Comparison of ENCODE assay signal across 22 cellular contexts in genomic region chr9:116697341-116697740, GRCh38. TPM values are rescaled to one million over a fixed set of nuclear protein-coding genes. Genes with fewer than 3 reads are reported as not detected.
A peak's percentile ranks its signal among the peaks of the same experiment; 100 is the strongest.
DNase-seq lines count a peak whose midpoint lies in the region; ATAC-seq, FAIRE-seq and TF ChIP-seq lines count a peak whose summit lies in the region.
"Had no signal": no experiment of that assay in that cellular context is flagged by ENCODE, and none has a peak within 500 bp of the region (broad histone marks: within the 10 kb centered on the region; RNA-seq: fewer than 3 reads in every experiment).

No MANE protein-coding gene starts in this region.

- H3K4me1 Mint-ChIP-seq in chondrocyte (ENCODE audit: low read depth): peaks cover 79% of the 10 kb centered on the region
- H3K4me1 Mint-ChIP-seq: neural progenitor cell had no signal

- TF ChIP-seq RAD21 in SK-N-SH (IDR thresholded peaks at IDR 0.05; ENCODE audit: low read length): no peak

- DNase-seq in AG08396 (ENCODE audit: low spot score): peak; percentile 43
- DNase-seq in HT1080 (ENCODE audit: low read depth): peak; percentile 21
- no peak for DNase-seq in chondrocyte (ENCODE audit: low spot score)
- no peak for DNase-seq in keratinocyte (ENCODE audit: low read depth, low spot score)
- DNase-seq in activated naive CD4-positive, alpha-beta T cell treated with anti-CD3 and anti-CD28 coated beads, Interleukin-2, amount 50 U/mL, for 72 hours (ENCODE audit: low spot score in 2 of 2): no peak
- DNase-seq in SK-N-SH: no peak
- DNase-seq in NCI-H82 (lab: John Stamatoyannopoulos, UW): no peak
- DNase-seq in pons (ENCODE audit: low spot score): no peak
- DNase-seq: ACHN; activated CD8-positive, alpha-beta memory T cell treated with anti-CD3 and anti-CD28 coated beads for 24 hours; activated naive CD8-positive, alpha-beta T cell treated with anti-CD3 and anti-CD28 coated beads for 36 hours; KG1; mucosa of descending colon; NCI-H1092 treated with DMSO at 0.1 percent for 48 hours; NCI-H748 treated with DMSO at 0.1 percent for 48 hours; retina; stimulated activated CD4-positive, alpha-beta T cell treated with anti-CD3 and anti-CD28 coated beads, Interleukin-15, amount 100 ng/mL, for 24 hours; stimulated activated naive B cell treated with anti-CD40 and anti-IgM and Interleukin-4, amounts not matched to agents 10 μg/mL and 1 μg/mL and 100 μg/mL, for 72 hours; transverse colon had no signal

- ATAC-seq in activated naive CD4-positive, alpha-beta T cell treated with anti-CD3 and anti-CD28 coated beads, Interleukin-2, amount 50 U/mL, for 72 hours: no peak
- ATAC-seq: left lung; mucosa of descending colon; stimulated activated naive B cell treated with anti-CD40 and anti-IgM and Interleukin-4, amounts not matched to agents 10 μg/mL and 1 μg/mL and 100 μg/mL, for 72 hours had no signal

- dilution Hi-C loops in keratinocyte (cut with MboI; ENCODE audit: extremely low pct_ligation_motif_present, low sequenced_read_pairs): no loop called here

- H3K4me2 ChIP-seq in keratinocyte (ENCODE audit: control insufficient read depth, extremely low read depth, insufficient read depth, low read depth, low read length) (no peak overlapping the region), SK-N-SH (no peak overlapping the region)
- H3K4me2 ChIP-seq: neural progenitor cell had no signal

- no peak for TF ChIP-seq EP300 in SK-N-SH (IDR thresholded peaks at IDR 0.05; ENCODE audit: borderline replicate concordance in 1 of 2, low read depth in 1 of 2, low read length in 1 of 2)

- H3K4me1 ChIP-seq in keratinocyte (ENCODE audit: control insufficient read depth, extremely low read depth, insufficient read depth, low read length) (peaks cover 52% of the 10 kb centered on the region), SK-N-SH (ENCODE audit: control insufficient read depth in 1 of 2, insufficient read depth in 2 of 2, low read depth in 1 of 2, low read length in 1 of 2) (peaks cover 0 to 20% of the 10 kb centered on the region in 2 experiments; a peak in 3 of 4 replicates)
- H3K4me1 ChIP-seq: HAP-1, neural progenitor cell had no signal

- H3K9me3 Mint-ChIP-seq in chondrocyte (ENCODE audit: low read depth): no peaks in the 10 kb centered on the region
- H3K9me3 Mint-ChIP-seq in activated naive CD4-positive, alpha-beta T cell treated with anti-CD3 and anti-CD28 coated beads, Interleukin-2, amount 50 U/mL, for 72 hours: peaks cover 14 to 15% of the 10 kb centered on the region in 2 donors
- H3K9me3 Mint-ChIP-seq: neural progenitor cell; stimulated activated naive B cell treated with anti-CD40 and anti-IgM and Interleukin-4, amounts not matched to agents 10 μg/mL and 1 μg/mL and 100 μg/mL, for 72 hours had no signal

- H4K20me1 ChIP-seq in keratinocyte (ENCODE audit: control insufficient read depth, extremely low read depth, insufficient read depth, low read length) (no peaks in the 10 kb centered on the region), SK-N-SH (ENCODE audit: insufficient read depth) (peaks cover 42% of the 10 kb centered on the region)

- H3K4me3 Mint-ChIP-seq in chondrocyte (ENCODE audit: unreplicated experiment): peak overlapping the region; percentile 8
- H3K4me3 Mint-ChIP-seq: activated naive CD8-positive, alpha-beta T cell treated with anti-CD3 and anti-CD28 coated beads for 36 hours; neural progenitor cell; stimulated activated naive B cell treated with anti-CD40 and anti-IgM and Interleukin-4, amounts not matched to agents 10 μg/mL and 1 μg/mL and 100 μg/mL, for 72 hours had no signal

- no peaks in the 10 kb centered on the region for H3K9me1 ChIP-seq in keratinocyte (ENCODE audit: control insufficient read depth, extremely low read depth, insufficient read depth, low read length)

- H2AFZ ChIP-seq in keratinocyte (ENCODE audit: control insufficient read depth, low read length): no peak overlapping the region
- H2AFZ ChIP-seq in SK-N-SH (ENCODE audit: low read depth): no peak overlapping the region
- H2AFZ ChIP-seq: neural progenitor cell had no signal

- no peak for TF ChIP-seq CTCF in chondrocyte (IDR thresholded peaks at IDR 0.05)
- no peak for TF ChIP-seq CTCF in keratinocyte (optimal IDR thresholded peaks at IDR 0.05 in 1 of 3, IDR thresholded peaks at IDR 0.05 in 1 of 3, conservative IDR thresholded peaks at IDR 0.05 in 1 of 3; ENCODE audit: extremely low read depth in 1 of 3, insufficient read depth in 2 of 3, low read length in 3 of 3)
- TF ChIP-seq CTCF in SK-N-SH (IDR thresholded peaks at IDR 0.05): no peak

- H3K9me3 ChIP-seq in keratinocyte (ENCODE audit: control insufficient read depth, low read depth, low read length) (no peaks in the 10 kb centered on the region), SK-N-SH (no peaks in the 10 kb centered on the region)
- H3K9me3 ChIP-seq: HAP-1, left lung, mucosa of descending colon, transverse colon had no signal

- no peaks in the 10 kb centered on the region for H3K9me2 ChIP-seq in SK-N-SH

- H3K27me3 Mint-ChIP-seq in chondrocyte (ENCODE audit: low read depth): no peaks in the 10 kb centered on the region
- H3K27me3 Mint-ChIP-seq: activated naive CD8-positive, alpha-beta T cell treated with anti-CD3 and anti-CD28 coated beads for 36 hours; stimulated activated naive B cell treated with anti-CD40 and anti-IgM and Interleukin-4, amounts not matched to agents 10 μg/mL and 1 μg/mL and 100 μg/mL, for 72 hours had no signal

- H3K79me2 ChIP-seq in keratinocyte (ENCODE audit: control insufficient read depth, insufficient read depth, low read length): peaks cover 64% of the 10 kb centered on the region
- H3K79me2 ChIP-seq in SK-N-SH (ENCODE audit: insufficient read depth): peaks cover 76% of the 10 kb centered on the region

- H3K36me3 ChIP-seq in keratinocyte (ENCODE audit: control insufficient read depth in 2 of 2, extremely low read depth in 1 of 2, insufficient read depth in 2 of 2, low read length in 2 of 2) (peaks cover 17 to 24% of the 10 kb centered on the region in 2 experiments), SK-N-SH (replicated peaks in 1 of 2; ENCODE audit: control insufficient read depth in 1 of 2, insufficient read depth in 2 of 2, low read length in 1 of 2) (peaks cover 41 to 69% of the 10 kb centered on the region in 2 experiments)
- H3K36me3 ChIP-seq: neural progenitor cell had no signal

- WGBS in SK-N-SH (ENCODE audit: low lambda C conversion rate): 96% methylated on average over 1 of the region's 1 CpG

- no peak for FAIRE-seq in keratinocyte (lab: Jason Lieb, UNC)

- peak overlapping the region; percentile 1 for H3K27ac ChIP-seq in keratinocyte (ENCODE audit: control insufficient read depth, insufficient read depth, low read length)
- H3K27ac ChIP-seq in SK-N-SH (ENCODE audit: low read depth in 2 of 2, low read length in 1 of 2): no peak overlapping the region
- H3K27ac ChIP-seq: left lung, neural progenitor cell, transverse colon had no signal

- no peak overlapping the region for H3K9ac ChIP-seq in keratinocyte (ENCODE audit: control insufficient read depth, extremely low read depth, insufficient read depth, low read length)
- no peak overlapping the region for H3K9ac ChIP-seq in SK-N-SH
- H3K9ac ChIP-seq: neural progenitor cell had no signal

- peak overlapping the region; percentile 90 for H3K27ac Mint-ChIP-seq in chondrocyte (ENCODE audit: unreplicated experiment)
- H3K27ac Mint-ChIP-seq in activated naive CD4-positive, alpha-beta T cell treated with anti-CD3 and anti-CD28 coated beads, Interleukin-2, amount 50 U/mL, for 72 hours: no peak overlapping the region
- H3K27ac Mint-ChIP-seq: activated naive CD8-positive, alpha-beta T cell treated with anti-CD3 and anti-CD28 coated beads for 36 hours; neural progenitor cell; stimulated activated naive B cell treated with anti-CD40 and anti-IgM and Interleukin-4, amounts not matched to agents 10 μg/mL and 1 μg/mL and 100 μg/mL, for 72 hours had no signal

- H3K4me3 ChIP-seq in keratinocyte (ENCODE audit: control insufficient read depth in 2 of 3, extremely low read depth in 1 of 3, insufficient read depth in 2 of 3, low read depth in 1 of 3, low read length in 3 of 3) (no peak overlapping the region), SK-N-SH (ENCODE audit: low read depth in 2 of 2, low read length in 1 of 2) (no peak overlapping the region)
- H3K4me3 ChIP-seq: HAP-1, left lung, mucosa of descending colon, neural progenitor cell, transverse colon had no signal

- POLR2A ChIA-PET in SK-N-SH (lab: Yijun Ruan, JAX): no interaction called here

- H3F3A ChIP-seq in SK-N-SH (replicated peaks; ENCODE audit: insufficient read depth): peaks cover 3% of the 10 kb centered on the region

- H3K27me3 ChIP-seq in keratinocyte (ENCODE audit: control insufficient read depth, extremely low read depth, insufficient read depth, low read length) (no peaks in the 10 kb centered on the region), SK-N-SH (ENCODE audit: insufficient read depth) (no peaks in the 10 kb centered on the region)
- H3K27me3 ChIP-seq: left lung, neural progenitor cell, transverse colon had no signal

- H3K36me3 Mint-ChIP-seq in chondrocyte (ENCODE audit: low read depth): peaks cover 41% of the 10 kb centered on the region
- peaks cover 73 to 84% of the 10 kb centered on the region in 2 donors for H3K36me3 Mint-ChIP-seq in activated naive CD4-positive, alpha-beta T cell treated with anti-CD3 and anti-CD28 coated beads, Interleukin-2, amount 50 U/mL, for 72 hours

- CTCF ChIA-PET in SK-N-SH (lab: Yijun Ruan, JAX): interaction anchor here (0.9 kb wide), 1 partner anchor 40 kb away, joined by 3 read pairs; no protein-coding TSS in a partner anchor

TF ChIP-seq in SK-N-SH, 30 proteins besides CTCF, POLR2A, EP300 and RAD21 (continues in another document):
- no peak for TF ChIP-seq FOXJ3 (CRISPR knock-in tag; IDR thresholded peaks at IDR 0.05)
- no peak for TF ChIP-seq RFX5 (IDR thresholded peaks at IDR 0.05; ENCODE audit: low read length)

RNA-seq across cellular contexts. Expression of gene TRIM32, which starts 10.2 kb away (rescaled TPM):
- total RNA-seq in HT1080 (2014; rRNA removed; shearing (Covaris generic)): 26.3 and 34.2 TPM in 2 replicates
- polyA plus RNA-seq in HT1080 (2015; cell fraction: cytosol; rRNA removed): 21.2 and 23.1 TPM in 2 replicates
- 37.4 and 40.2 TPM in 2 replicates for polyA plus RNA-seq in HT1080 (2015; cell fraction: nucleus; rRNA removed)
- total RNA-seq in chondrocyte: 35.1 to 41.9 TPM (median 40.1 TPM) in 3 replicates
- polyA plus RNA-seq in keratinocyte (21.3 to 23.8 TPM (median 23.2 TPM) in 3 replicates), SK-N-SH (2012; rRNA removed) (10.2 and 14.5 TPM in 2 replicates)
- polyA plus RNA-seq in keratinocyte (2011; ENCODE audit: low read depth): 6.3 TPM
- 13.9 and 18.4 TPM in 2 replicates for polyA plus RNA-seq in keratinocyte (2011; cell fraction: cytosol; rRNA removed)
- 31.8 and 34.7 TPM in 2 replicates for polyA plus RNA-seq in keratinocyte (2011; cell fraction: nucleus; rRNA removed)
- 7.6 and 18.5 TPM in 2 replicates for polyA plus RNA-seq in keratinocyte (2012; ENCODE audit: low replicate concordance)
- 55.2 to 74.2 TPM (median 71.4 TPM) in 3 replicates for polyA minus RNA-seq in keratinocyte
- 26.7 TPM for polyA minus RNA-seq in keratinocyte (2011; cell fraction: cytosol; rRNA and poly(A)+ RNA removed)
- polyA minus RNA-seq in keratinocyte (2011; cell fraction: nucleus; rRNA and poly(A)+ RNA removed): 29.9 and 43.2 TPM in 2 replicates
- total RNA-seq in activated naive CD4-positive, alpha-beta T cell treated with anti-CD3 and anti-CD28 coated beads, Interleukin-2, amount 50 U/mL, for 72 hours: 10 to 100 TPM in 1 of 2 donors, 1 to 10 TPM in 1; 6.9 to 16.2 TPM
- polyA plus RNA-seq in SK-N-SH (2012; cell fraction: cytosol; rRNA removed): 9.6 and 11.7 TPM in 2 replicates
- polyA plus RNA-seq in SK-N-SH (2012; cell fraction: nucleus; rRNA removed): 14.8 and 15.0 TPM in 2 replicates

Comparison
In these comparisons a context has a peak if more than half of its experiments do, and no peak if none do; other contexts are left out.
1. DNase-seq: peak in AG08396 (single experiment) and HT1080 (single experiment); none in chondrocyte (single experiment), keratinocyte (single experiment), activated naive CD4-positive, alpha-beta T cell treated with anti-CD3 and anti-CD28 coated beads, Interleukin-2, amount 50 U/mL, for 72 hours (0 of 2), SK-N-SH (single experiment), NCI-H82 (single experiment) and pons (single experiment).